In the genomic region with DNA sequence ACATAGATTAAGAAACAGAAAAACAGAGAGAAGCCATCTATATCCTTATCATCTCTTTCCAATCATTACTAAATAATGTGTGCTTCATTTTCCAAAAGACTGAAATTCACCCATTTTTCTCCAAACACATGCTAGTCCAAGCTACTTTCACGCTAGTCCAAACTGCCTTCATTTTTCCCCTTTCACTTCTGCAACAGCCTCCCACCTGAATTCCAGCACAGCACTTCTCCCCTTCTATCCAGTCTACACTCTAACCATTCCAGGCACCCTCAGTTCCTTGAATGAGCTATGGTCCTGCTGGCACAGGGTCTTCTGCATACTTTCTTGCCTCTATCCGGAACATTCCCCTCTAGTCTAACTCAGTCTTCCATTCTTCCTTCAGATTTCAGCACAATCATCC, we compare ENCODE assay signal across 1 cellular context.
A peak's percentile ranks its signal among the peaks of the same experiment; 100 is the strongest.
TF ChIP-seq lines count a peak whose summit lies in the region.

No MANE protein-coding gene starts in this region.

TF ChIP-seq in HEK293, 187 proteins besides CTCF, POLR2A, EP300 and RAD21 (continued from another document):
- TF ChIP-seq, protein P1, sequence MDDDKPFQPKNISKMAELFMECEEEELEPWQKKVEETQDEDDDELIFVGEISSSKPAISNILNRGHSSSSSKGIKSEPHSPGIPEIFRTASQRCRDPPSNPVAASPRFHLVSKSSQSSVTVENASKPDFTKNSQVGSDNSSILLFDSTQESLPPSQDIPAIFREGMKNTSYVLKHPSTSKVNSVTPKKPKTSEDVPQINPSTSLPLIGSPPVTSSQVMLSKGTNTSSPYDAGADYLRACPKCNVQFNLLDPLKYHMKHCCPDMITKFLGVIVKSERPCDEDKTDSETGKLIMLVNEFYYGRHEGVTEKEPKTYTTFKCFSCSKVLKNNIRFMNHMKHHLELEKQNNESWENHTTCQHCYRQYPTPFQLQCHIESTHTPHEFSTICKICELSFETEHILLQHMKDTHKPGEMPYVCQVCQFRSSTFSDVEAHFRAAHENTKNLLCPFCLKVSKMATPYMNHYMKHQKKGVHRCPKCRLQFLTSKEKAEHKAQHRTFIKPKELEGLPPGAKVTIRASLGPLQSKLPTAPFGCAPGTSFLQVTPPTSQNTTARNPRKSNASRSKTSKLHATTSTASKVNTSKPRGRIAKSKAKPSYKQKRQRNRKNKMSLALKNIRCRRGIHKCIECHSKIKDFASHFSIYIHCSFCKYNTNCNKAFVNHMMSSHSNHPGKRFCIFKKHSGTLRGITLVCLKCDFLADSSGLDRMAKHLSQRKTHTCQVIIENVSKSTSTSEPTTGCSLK (tag by site-specific recombination; IDR thresholded peaks at IDR 0.05) = no peak
- TF ChIP-seq, protein P2, sequence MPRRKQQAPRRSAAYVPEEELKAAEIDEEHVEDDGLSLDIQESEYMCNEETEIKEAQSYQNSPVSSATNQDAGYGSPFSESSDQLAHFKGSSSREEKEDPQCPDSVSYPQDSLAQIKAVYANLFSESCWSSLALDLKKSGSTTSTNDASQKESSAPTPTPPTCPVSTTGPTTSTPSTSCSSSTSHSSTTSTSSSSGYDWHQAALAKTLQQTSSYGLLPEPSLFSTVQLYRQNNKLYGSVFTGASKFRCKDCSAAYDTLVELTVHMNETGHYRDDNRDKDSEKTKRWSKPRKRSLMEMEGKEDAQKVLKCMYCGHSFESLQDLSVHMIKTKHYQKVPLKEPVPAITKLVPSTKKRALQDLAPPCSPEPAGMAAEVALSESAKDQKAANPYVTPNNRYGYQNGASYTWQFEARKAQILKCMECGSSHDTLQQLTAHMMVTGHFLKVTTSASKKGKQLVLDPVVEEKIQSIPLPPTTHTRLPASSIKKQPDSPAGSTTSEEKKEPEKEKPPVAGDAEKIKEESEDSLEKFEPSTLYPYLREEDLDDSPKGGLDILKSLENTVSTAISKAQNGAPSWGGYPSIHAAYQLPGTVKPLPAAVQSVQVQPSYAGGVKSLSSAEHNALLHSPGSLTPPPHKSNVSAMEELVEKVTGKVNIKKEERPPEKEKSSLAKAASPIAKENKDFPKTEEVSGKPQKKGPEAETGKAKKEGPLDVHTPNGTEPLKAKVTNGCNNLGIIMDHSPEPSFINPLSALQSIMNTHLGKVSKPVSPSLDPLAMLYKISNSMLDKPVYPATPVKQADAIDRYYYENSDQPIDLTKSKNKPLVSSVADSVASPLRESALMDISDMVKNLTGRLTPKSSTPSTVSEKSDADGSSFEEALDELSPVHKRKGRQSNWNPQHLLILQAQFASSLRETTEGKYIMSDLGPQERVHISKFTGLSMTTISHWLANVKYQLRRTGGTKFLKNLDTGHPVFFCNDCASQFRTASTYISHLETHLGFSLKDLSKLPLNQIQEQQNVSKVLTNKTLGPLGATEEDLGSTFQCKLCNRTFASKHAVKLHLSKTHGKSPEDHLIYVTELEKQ (tag by site-specific recombination; IDR thresholded peaks at IDR 0.05; ENCODE audit: borderline replicate concordance) = no peak
- no peak for TF ChIP-seq ZIC2 (tag by site-specific recombination; IDR thresholded peaks at IDR 0.05)
- TF ChIP-seq, protein P3, sequence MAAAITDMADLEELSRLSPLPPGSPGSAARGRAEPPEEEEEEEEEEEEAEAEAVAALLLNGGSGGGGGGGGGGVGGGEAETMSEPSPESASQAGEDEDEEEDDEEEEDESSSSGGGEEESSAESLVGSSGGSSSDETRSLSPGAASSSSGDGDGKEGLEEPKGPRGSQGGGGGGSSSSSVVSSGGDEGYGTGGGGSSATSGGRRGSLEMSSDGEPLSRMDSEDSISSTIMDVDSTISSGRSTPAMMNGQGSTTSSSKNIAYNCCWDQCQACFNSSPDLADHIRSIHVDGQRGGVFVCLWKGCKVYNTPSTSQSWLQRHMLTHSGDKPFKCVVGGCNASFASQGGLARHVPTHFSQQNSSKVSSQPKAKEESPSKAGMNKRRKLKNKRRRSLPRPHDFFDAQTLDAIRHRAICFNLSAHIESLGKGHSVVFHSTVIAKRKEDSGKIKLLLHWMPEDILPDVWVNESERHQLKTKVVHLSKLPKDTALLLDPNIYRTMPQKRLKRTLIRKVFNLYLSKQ (tag by site-specific recombination; IDR thresholded peaks at IDR 0.05; ENCODE audit: borderline replicate concordance) = no peak
- TF ChIP-seq ZNF426 (tag by site-specific recombination; IDR thresholded peaks at IDR 0.05) = no peak
- no peak for TF ChIP-seq ZNF610 (tag by site-specific recombination; IDR thresholded peaks at IDR 0.05; ENCODE audit: borderline replicate concordance)
- TF ChIP-seq TRIM28 (IDR thresholded peaks at IDR 0.05; ENCODE audit: borderline replicate concordance, low read length) = no peak
- TF ChIP-seq, protein P4, sequence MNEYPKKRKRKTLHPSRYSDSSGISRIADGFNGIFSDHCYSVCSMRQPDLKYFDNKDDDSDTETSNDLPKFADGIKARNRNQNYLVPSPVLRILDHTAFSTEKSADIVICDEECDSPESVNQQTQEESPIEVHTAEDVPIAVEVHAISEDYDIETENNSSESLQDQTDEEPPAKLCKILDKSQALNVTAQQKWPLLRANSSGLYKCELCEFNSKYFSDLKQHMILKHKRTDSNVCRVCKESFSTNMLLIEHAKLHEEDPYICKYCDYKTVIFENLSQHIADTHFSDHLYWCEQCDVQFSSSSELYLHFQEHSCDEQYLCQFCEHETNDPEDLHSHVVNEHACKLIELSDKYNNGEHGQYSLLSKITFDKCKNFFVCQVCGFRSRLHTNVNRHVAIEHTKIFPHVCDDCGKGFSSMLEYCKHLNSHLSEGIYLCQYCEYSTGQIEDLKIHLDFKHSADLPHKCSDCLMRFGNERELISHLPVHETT (tag by site-specific recombination; IDR thresholded peaks at IDR 0.05) = no peak
- no peak for TF ChIP-seq ZNF24 (tag by site-specific recombination; IDR thresholded peaks at IDR 0.05)
- TF ChIP-seq, protein P5, sequence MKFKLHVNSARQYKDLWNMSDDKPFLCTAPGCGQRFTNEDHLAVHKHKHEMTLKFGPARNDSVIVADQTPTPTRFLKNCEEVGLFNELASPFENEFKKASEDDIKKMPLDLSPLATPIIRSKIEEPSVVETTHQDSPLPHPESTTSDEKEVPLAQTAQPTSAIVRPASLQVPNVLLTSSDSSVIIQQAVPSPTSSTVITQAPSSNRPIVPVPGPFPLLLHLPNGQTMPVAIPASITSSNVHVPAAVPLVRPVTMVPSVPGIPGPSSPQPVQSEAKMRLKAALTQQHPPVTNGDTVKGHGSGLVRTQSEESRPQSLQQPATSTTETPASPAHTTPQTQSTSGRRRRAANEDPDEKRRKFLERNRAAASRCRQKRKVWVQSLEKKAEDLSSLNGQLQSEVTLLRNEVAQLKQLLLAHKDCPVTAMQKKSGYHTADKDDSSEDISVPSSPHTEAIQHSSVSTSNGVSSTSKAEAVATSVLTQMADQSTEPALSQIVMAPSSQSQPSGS (tag by site-specific recombination; IDR thresholded peaks at IDR 0.05; ENCODE audit: low read depth) = no peak
- TF ChIP-seq ZNF560 (tag by site-specific recombination; IDR thresholded peaks at IDR 0.05; ENCODE audit: borderline replicate concordance) = no peak
- TF ChIP-seq ZNF184 (tag by site-specific recombination; IDR thresholded peaks at IDR 0.05) = no peak
- no peak for TF ChIP-seq ZNF561 (tag by site-specific recombination; IDR thresholded peaks at IDR 0.05; ENCODE audit: borderline replicate concordance)
- no peak for TF ChIP-seq ZNF211 (tag by site-specific recombination; IDR thresholded peaks at IDR 0.05; ENCODE audit: low read depth)
- TF ChIP-seq ZBTB20 (tag by site-specific recombination; IDR thresholded peaks at IDR 0.05) = 0 out of 2 replicates have a peak, but pooled peaks have one; percentile 19
- no peak for TF ChIP-seq ZNF555 (tag by site-specific recombination; conservative IDR thresholded peaks at IDR 0.05)
- TF ChIP-seq RBAK (tag by site-specific recombination; IDR thresholded peaks at IDR 0.05) = no peak
- peak; percentile 53; the same call in 1 of the 2 replicates for TF ChIP-seq ZNF366 (tag by site-specific recombination; conservative IDR thresholded peaks at IDR 0.05)
- no peak for TF ChIP-seq ZNF155 (tag by site-specific recombination; IDR thresholded peaks at IDR 0.05)
- no peak for TF ChIP-seq ZNF654 (tag by site-specific recombination; IDR thresholded peaks at IDR 0.05; ENCODE audit: low read depth)
- no peak for TF ChIP-seq SALL2 (tag by site-specific recombination; IDR thresholded peaks at IDR 0.05; ENCODE audit: borderline replicate concordance)
- TF ChIP-seq ZNF843 (tag by site-specific recombination; IDR thresholded peaks at IDR 0.05) = no peak
- TF ChIP-seq, protein P6, sequence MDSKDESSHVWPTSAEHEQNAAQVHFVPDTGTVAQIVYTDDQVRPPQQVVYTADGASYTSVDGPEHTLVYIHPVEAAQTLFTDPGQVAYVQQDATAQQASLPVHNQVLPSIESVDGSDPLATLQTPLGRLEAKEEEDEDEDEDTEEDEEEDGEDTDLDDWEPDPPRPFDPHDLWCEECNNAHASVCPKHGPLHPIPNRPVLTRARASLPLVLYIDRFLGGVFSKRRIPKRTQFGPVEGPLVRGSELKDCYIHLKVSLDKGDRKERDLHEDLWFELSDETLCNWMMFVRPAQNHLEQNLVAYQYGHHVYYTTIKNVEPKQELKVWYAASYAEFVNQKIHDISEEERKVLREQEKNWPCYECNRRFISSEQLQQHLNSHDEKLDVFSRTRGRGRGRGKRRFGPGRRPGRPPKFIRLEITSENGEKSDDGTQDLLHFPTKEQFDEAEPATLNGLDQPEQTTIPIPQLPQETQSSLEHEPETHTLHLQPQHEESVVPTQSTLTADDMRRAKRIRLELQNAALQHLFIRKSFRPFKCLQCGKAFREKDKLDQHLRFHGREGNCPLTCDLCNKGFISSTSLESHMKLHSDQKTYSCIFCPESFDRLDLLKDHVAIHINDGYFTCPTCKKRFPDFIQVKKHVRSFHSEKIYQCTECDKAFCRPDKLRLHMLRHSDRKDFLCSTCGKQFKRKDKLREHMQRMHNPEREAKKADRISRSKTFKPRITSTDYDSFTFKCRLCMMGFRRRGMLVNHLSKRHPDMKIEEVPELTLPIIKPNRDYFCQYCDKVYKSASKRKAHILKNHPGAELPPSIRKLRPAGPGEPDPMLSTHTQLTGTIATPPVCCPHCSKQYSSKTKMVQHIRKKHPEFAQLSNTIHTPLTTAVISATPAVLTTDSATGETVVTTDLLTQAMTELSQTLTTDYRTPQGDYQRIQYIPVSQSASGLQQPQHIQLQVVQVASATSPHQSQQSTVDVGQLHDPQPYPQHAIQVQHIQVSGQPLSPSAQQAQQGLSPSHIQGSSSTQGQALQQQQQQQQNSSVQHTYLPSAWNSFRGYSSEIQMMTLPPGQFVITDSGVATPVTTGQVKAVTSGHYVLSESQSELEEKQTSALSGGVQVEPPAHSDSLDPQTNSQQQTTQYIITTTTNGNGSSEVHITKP (tag by site-specific recombination; IDR thresholded peaks at IDR 0.05) = peak; percentile 55
- TF ChIP-seq ZSCAN23 (tag by site-specific recombination; IDR thresholded peaks at IDR 0.05) = no peak
- no peak for TF ChIP-seq ZNF114 (tag by site-specific recombination; IDR thresholded peaks at IDR 0.05)
- no peak for TF ChIP-seq MYNN (tag by site-specific recombination; IDR thresholded peaks at IDR 0.05; ENCODE audit: borderline replicate concordance)
TF ChIP-seq in HEK293: peak in this region for 5.
